ENCODE assay signal across 20 cellular contexts in genomic region chr16:49961087-49961486, GRCh38.
DNase-seq lines count a peak whose midpoint lies in the region; ATAC-seq, FAIRE-seq and TF ChIP-seq lines count a peak whose summit lies in the region.
"Had no signal": no experiment of that assay in that cellular context is flagged by ENCODE, and none has a peak within 500 bp of the region (broad histone marks: within the 10 kb centered on the region; RNA-seq: fewer than 3 reads in every experiment).

No MANE protein-coding gene starts in this region.

- DNase-seq in DMS79 (lab: John Stamatoyannopoulos, UW) (peak; percentile 2), NCI-H1105 treated with DMSO at 0.1 percent for 48 hours (lab: John Stamatoyannopoulos, UW) (peak; percentile 92), MCF 10A (ENCODE audit: unreplicated experiment) (peak; percentile 82), left lung (no peak), GM12891 (ENCODE audit: insufficient read length, low spot score) (no peak)
- no peak for DNase-seq in CD8-positive, alpha-beta T cell
- no peak for DNase-seq in stimulated activated CD4-positive, alpha-beta T cell treated with anti-CD3 and anti-CD28 coated beads, Interleukin-1b, Interleukin-23, amount 100 ng/mL, for 48 hours
- no peak for DNase-seq in activated naive CD4-positive, alpha-beta T cell treated with anti-CD3 and anti-CD28 coated beads, Interleukin-2, amount 50 U/mL, for 72 hours (ENCODE audit: low spot score in 2 of 2)
- DNase-seq: activated CD4-positive, CD25-positive, alpha-beta regulatory T cell; activated effector memory CD4-positive, alpha-beta T cell treated with anti-CD3 and anti-CD28 coated beads, Interleukin-2, amount 50 U/mL, for 16 hours; effector CD4-positive, alpha-beta T cell; gastrocnemius medialis; KBM-7; NCI-H1694; NCI-H526 treated with DMSO at 0.1 percent for 48 hours; thyroid gland had no signal

- no peak overlapping the region for H3K27ac Mint-ChIP-seq in MCF 10A (ENCODE audit: low read depth, unreplicated experiment)
- no peak overlapping the region for H3K27ac Mint-ChIP-seq in CD8-positive, alpha-beta T cell
- no peak overlapping the region for H3K27ac Mint-ChIP-seq in activated naive CD4-positive, alpha-beta T cell treated with anti-CD3 and anti-CD28 coated beads, Interleukin-2, amount 50 U/mL, for 72 hours
- H3K27ac Mint-ChIP-seq: brain; natural killer cell treated with Interleukin-12 subunit alpha and Interleukin-12 subunit beta and Interleukin-15 and Interleukin-18, amount 100 ng/mL, for 72 hours had no signal

- peaks cover 22% of the 10 kb centered on the region for H3K4me1 Mint-ChIP-seq in MCF 10A (ENCODE audit: insufficient read depth, unreplicated experiment)
- no peaks in the 10 kb centered on the region for H3K4me1 Mint-ChIP-seq in CD8-positive, alpha-beta T cell (ENCODE audit: low read depth)

- H3K9me3 Mint-ChIP-seq in MCF 10A (ENCODE audit: unreplicated experiment): no peaks in the 10 kb centered on the region
- no peaks in the 10 kb centered on the region for H3K9me3 Mint-ChIP-seq in CD8-positive, alpha-beta T cell
- no peaks in the 10 kb centered on the region for H3K9me3 Mint-ChIP-seq in activated naive CD4-positive, alpha-beta T cell treated with anti-CD3 and anti-CD28 coated beads, Interleukin-2, amount 50 U/mL, for 72 hours
- H3K9me3 Mint-ChIP-seq: brain; natural killer cell treated with Interleukin-12 subunit alpha and Interleukin-12 subunit beta and Interleukin-15 and Interleukin-18, amount 100 ng/mL, for 72 hours had no signal

- ATAC-seq in left lung: peak; percentile 61
- ATAC-seq in CD8-positive, alpha-beta T cell: no peak
- no peak for ATAC-seq in activated naive CD4-positive, alpha-beta T cell treated with anti-CD3 and anti-CD28 coated beads, Interleukin-2, amount 50 U/mL, for 72 hours
- ATAC-seq: gastrocnemius medialis; natural killer cell treated with Interleukin-12 subunit alpha and Interleukin-12 subunit beta and Interleukin-15 and Interleukin-18, amount 100 ng/mL, for 72 hours had no signal

- no peak overlapping the region for H3K4me3 Mint-ChIP-seq in MCF 10A (ENCODE audit: unreplicated experiment)
- H3K4me3 Mint-ChIP-seq in CD8-positive, alpha-beta T cell: no peak overlapping the region
- H3K4me3 Mint-ChIP-seq: brain; natural killer cell treated with Interleukin-12 subunit alpha and Interleukin-12 subunit beta and Interleukin-15 and Interleukin-18, amount 100 ng/mL, for 72 hours had no signal

- H3K4me1 ChIP-seq in left lung: peaks cover 5 to 11% of the 10 kb centered on the region in 2 donors
- no peaks in the 10 kb centered on the region for H3K4me1 ChIP-seq in CD8-positive, alpha-beta T cell (ENCODE audit: insufficient read depth, low read length)
- H3K4me1 ChIP-seq: gastrocnemius medialis, HAP-1 had no signal

- no TSS peak for BruUV-seq in MCF 10A (replicated peaks; lab: Mats Ljungman, UMichigan)

- TF ChIP-seq CTCF in MCF 10A (IDR thresholded peaks at IDR 0.05; ENCODE audit: unreplicated experiment) (no peak), left lung (IDR thresholded peaks at IDR 0.05) (no peak)
- TF ChIP-seq CTCF in CD8-positive, alpha-beta T cell (IDR thresholded peaks at IDR 0.05): no peak

- peaks cover 8% of the 10 kb centered on the region for H3K27me3 Mint-ChIP-seq in MCF 10A (ENCODE audit: insufficient read depth, unreplicated experiment)
- no peaks in the 10 kb centered on the region for H3K27me3 Mint-ChIP-seq in CD8-positive, alpha-beta T cell (ENCODE audit: low read depth)

- CTCF ChIA-PET in MCF 10A (lab: Yijun Ruan, JAX): interaction anchor here (0.8 to 1.4 kb wide), 2 partner anchors 39 to 554 kb away, joined by 3 to 6 read pairs; no protein-coding TSS in a partner anchor
- CTCF ChIA-PET in CD8-positive, alpha-beta T cell (lab: Charles Lee): no interaction called here

- H3K36me3 Mint-ChIP-seq in MCF 10A (ENCODE audit: insufficient read depth, unreplicated experiment): no peaks in the 10 kb centered on the region
- no peaks in the 10 kb centered on the region for H3K36me3 Mint-ChIP-seq in CD8-positive, alpha-beta T cell
- H3K36me3 Mint-ChIP-seq in activated naive CD4-positive, alpha-beta T cell treated with anti-CD3 and anti-CD28 coated beads, Interleukin-2, amount 50 U/mL, for 72 hours: no peaks in the 10 kb centered on the region
- H3K36me3 Mint-ChIP-seq: brain; natural killer cell treated with Interleukin-12 subunit alpha and Interleukin-12 subunit beta and Interleukin-15 and Interleukin-18, amount 100 ng/mL, for 72 hours had no signal

- no peak for TF ChIP-seq POLR2A in GM12891 (IDR thresholded peaks at IDR 0.05; ENCODE audit: low read depth, low read length)

- no peaks in the 10 kb centered on the region for H3K36me3 ChIP-seq in left lung
- no peaks in the 10 kb centered on the region for H3K36me3 ChIP-seq in CD8-positive, alpha-beta T cell (ENCODE audit: insufficient read depth, low read length)
- H3K36me3 ChIP-seq: gastrocnemius medialis, HAP-1, thyroid gland had no signal

- POLR2A ChIA-PET in MCF 10A (lab: Yijun Ruan, JAX): interaction anchor here (1.1 kb wide), 1 partner anchor 65 kb away, joined by 3 read pairs; no protein-coding TSS in a partner anchor
- POLR2A ChIA-PET in CD8-positive, alpha-beta T cell (lab: Charles Lee): no interaction called here

- no peak overlapping the region for H3K4me3 ChIP-seq in left lung
- H3K4me3 ChIP-seq in CD8-positive, alpha-beta T cell (ENCODE audit: low read depth, low read length): no peak overlapping the region
- H3K4me3 ChIP-seq: gastrocnemius medialis, HAP-1, thyroid gland had no signal

- peak overlapping the region in 1 of 2 donors; percentile 20 for H3K27ac ChIP-seq in left lung
- H3K27ac ChIP-seq in CD8-positive, alpha-beta T cell (ENCODE audit: low read depth, low read length): no peak overlapping the region
- H3K27ac ChIP-seq: gastrocnemius medialis, thyroid gland had no signal

- H3K9me3 ChIP-seq in left lung: no peaks in the 10 kb centered on the region
- H3K9me3 ChIP-seq in CD8-positive, alpha-beta T cell (ENCODE audit: low read length): no peaks in the 10 kb centered on the region
- H3K9me3 ChIP-seq: gastrocnemius medialis, HAP-1, thyroid gland had no signal

- no peaks in the 10 kb centered on the region for H3K27me3 ChIP-seq in left lung
- H3K27me3 ChIP-seq in CD8-positive, alpha-beta T cell (ENCODE audit: insufficient read depth, low read length): no peaks in the 10 kb centered on the region
- H3K27me3 ChIP-seq: gastrocnemius medialis, thyroid gland had no signal

- intact Hi-C loops in MCF 10A (cut with micrococcal nuclease): no loop called here
- intact Hi-C loops in left lung (cut with DNase I): no loop called here
- intact Hi-C loops in CD8-positive, alpha-beta T cell (cut with DNase I, micrococcal nuclease): no loop called here

- FAIRE-seq in GM12891 (lab: Jason Lieb, UNC): no peak
- FAIRE-seq: RCC 7860 had no signal

TF ChIP-seq in GM12891, 5 proteins besides CTCF, POLR2A, EP300 and RAD21:
- TF ChIP-seq POU2F2 (IDR thresholded peaks at IDR 0.05; ENCODE audit: low read depth, low read length) (no peak), POLR2AphosphoS5 (IDR thresholded peaks at IDR 0.05; ENCODE audit: low read depth, low read length) (no peak), SPI1 (IDR thresholded peaks at IDR 0.05; ENCODE audit: low read depth, low read length) (no peak), PAX5 (IDR thresholded peaks at IDR 0.05; ENCODE audit: insufficient read depth, low read length, severe bottlenecking) (no peak), TAF1 (IDR thresholded peaks at IDR 0.05; ENCODE audit: low read depth, low read length) (no peak)
TF ChIP-seq in GM12891: peak in this region for 0.

Comparison
In these comparisons a context has a peak if more than half of its experiments do, and no peak if none do; other contexts are left out.
1. DNase-seq: peak in DMS79 (single experiment), NCI-H1105 treated with DMSO at 0.1 percent for 48 hours (single experiment) and MCF 10A (single experiment); none in left lung (0 of 2), CD8-positive, alpha-beta T cell (0 of 7), GM12891 (single experiment), stimulated activated CD4-positive, alpha-beta T cell treated with anti-CD3 and anti-CD28 coated beads, Interleukin-1b, Interleukin-23, amount 100 ng/mL, for 48 hours (single experiment) and activated naive CD4-positive, alpha-beta T cell treated with anti-CD3 and anti-CD28 coated beads, Interleukin-2, amount 50 U/mL, for 72 hours (0 of 2).